In genomic region chr10:128480601-128481000, GRCh38 we compare ENCODE assay signal across 1 cellular context.
TF ChIP-seq lines count a peak whose summit lies in the region.

No MANE protein-coding gene starts in this region.

TF ChIP-seq in H1, 55 proteins besides CTCF, POLR2A, EP300 and RAD21 (continued from another document):
- no peak for TF ChIP-seq SRF (IDR thresholded peaks at IDR 0.05; ENCODE audit: low read depth, low read length)
- TF ChIP-seq CBX8 (IDR thresholded peaks at IDR 0.05; ENCODE audit: borderline replicate concordance, low read depth, low read length) = no peak
- no peak for TF ChIP-seq KDM5A (IDR thresholded peaks at IDR 0.05; ENCODE audit: low read length)
- TF ChIP-seq SP2 (IDR thresholded peaks at IDR 0.05; ENCODE audit: low read length) = no peak
- TF ChIP-seq BCL11A (IDR thresholded peaks at IDR 0.05; ENCODE audit: low read depth in 2 of 2, low read length in 2 of 2) = no peak
- TF ChIP-seq SUZ12 (IDR thresholded peaks at IDR 0.05; ENCODE audit: low read length) = no peak
- TF ChIP-seq JUND (IDR thresholded peaks at IDR 0.05; ENCODE audit: low read length) = no peak
- no peak for TF ChIP-seq CHD2 (IDR thresholded peaks at IDR 0.05; ENCODE audit: low read length)
- no peak for TF ChIP-seq RXRA (IDR thresholded peaks at IDR 0.05; ENCODE audit: insufficient read depth, low read depth, low read length)
- TF ChIP-seq PHF8 (conservative IDR thresholded peaks at IDR 0.05; ENCODE audit: low read depth, low read length) = no peak
- TF ChIP-seq RFX5 (IDR thresholded peaks at IDR 0.05; ENCODE audit: borderline replicate concordance, low read depth, low read length) = no peak
- no peak for TF ChIP-seq CREB1 (IDR thresholded peaks at IDR 0.05)
- TF ChIP-seq TCF12 (IDR thresholded peaks at IDR 0.05; ENCODE audit: low read depth, low read length) = no peak
- no peak for TF ChIP-seq CTBP2 (IDR thresholded peaks at IDR 0.05; ENCODE audit: borderline replicate concordance, insufficient read depth, insufficient read length, low read length)
